In genomic region chrX:151753313-151754041, GRCh38 we compare ENCODE assay signal across 8 cellular contexts. TPM values are rescaled to one million over a fixed set of nuclear protein-coding genes. Genes with fewer than 3 reads are reported as not detected.
DNase-seq lines count a peak whose midpoint lies in the region; ATAC-seq lines count a peak whose summit lies in the region.

No MANE protein-coding gene starts in this region.

- no peaks in the 10 kb centered on the region for H3K36me3 ChIP-seq in MG63

- H3K9me3 ChIP-seq in MG63: no peaks in the 10 kb centered on the region

- no peaks in the 10 kb centered on the region for H3K27me3 ChIP-seq in MG63

- intact Hi-C loops in head of caudate nucleus (cut with DNase I): loop anchor here (10.0 kb wide), 1 partner anchor 1061 kb away; no protein-coding TSS in a partner anchor

- DNase-seq in SIG-M5 treated with dmso at 0.1 percent for 504 hours (lab: John Stamatoyannopoulos, UW; ENCODE audit: unreplicated experiment) (peak; percentile 28), SIG-M5 (lab: John Stamatoyannopoulos, UW) (no peak), MG63 (peak; percentile 63), head of caudate nucleus (peak in 41 of 42 donors; percentile 33 to 77 (median 55)), renal cortical epithelial cell (ENCODE audit: low read depth) (peak; percentile 8)
- peak; percentile 8 to 14 for DNase-seq in activated CD4-positive, alpha-beta T cell treated with anti-CD3 and anti-CD28 coated beads, Interleukin-2, amount 50 U/mL, for 48 hours
- DNase-seq in activated CD4-positive, CD25-positive, alpha-beta regulatory T cell treated with anti-CD3 and anti-CD28 coated beads, Interleukin-2, amount 50 U/mL, for 72 hours: no peak

- H3K4me3 ChIP-seq in MG63: no peak overlapping the region

- peak; percentile 78 for ATAC-seq in GM21717 (IDR thresholded peaks at IDR 0.05; ENCODE audit: unreplicated experiment)

RNA-seq across cellular contexts. Expression of gene CNGA2, which starts 18.9 kb away (rescaled TPM):
- not detected in 2 replicates for total RNA-seq in MG63 (2014; rRNA removed; shearing (Covaris generic); ENCODE audit: low replicate concordance)
- not detected in 2 replicates for total RNA-seq in renal cortical epithelial cell

RNA-seq across cellular contexts. Expression of gene FATE1, which starts 37.6 kb away (rescaled TPM):
- not detected in 2 replicates for total RNA-seq in MG63 (2014; rRNA removed; shearing (Covaris generic); ENCODE audit: low replicate concordance)
- not detected in 2 replicates for total RNA-seq in renal cortical epithelial cell

RNA-seq across cellular contexts. Expression of gene PRRG3, which starts 58.2 kb away (rescaled TPM):
- total RNA-seq in MG63 (2014; rRNA removed; shearing (Covaris generic); ENCODE audit: low replicate concordance): not detected in 2 replicates
- total RNA-seq in renal cortical epithelial cell: not detected in 2 replicates

Comparison
In these comparisons a context has a peak if more than half of its experiments do, and no peak if none do; other contexts are left out.
1. DNase-seq: peak in SIG-M5 treated with dmso at 0.1 percent for 504 hours (single experiment), MG63 (single experiment), activated CD4-positive, alpha-beta T cell treated with anti-CD3 and anti-CD28 coated beads, Interleukin-2, amount 50 U/mL, for 48 hours (2 of 2), head of caudate nucleus (41 of 42) and renal cortical epithelial cell (single experiment); none in SIG-M5 (single experiment) and activated CD4-positive, CD25-positive, alpha-beta regulatory T cell treated with anti-CD3 and anti-CD28 coated beads, Interleukin-2, amount 50 U/mL, for 72 hours (single experiment).